ENCODE assay signal across 15 cellular contexts in the genomic region with DNA sequence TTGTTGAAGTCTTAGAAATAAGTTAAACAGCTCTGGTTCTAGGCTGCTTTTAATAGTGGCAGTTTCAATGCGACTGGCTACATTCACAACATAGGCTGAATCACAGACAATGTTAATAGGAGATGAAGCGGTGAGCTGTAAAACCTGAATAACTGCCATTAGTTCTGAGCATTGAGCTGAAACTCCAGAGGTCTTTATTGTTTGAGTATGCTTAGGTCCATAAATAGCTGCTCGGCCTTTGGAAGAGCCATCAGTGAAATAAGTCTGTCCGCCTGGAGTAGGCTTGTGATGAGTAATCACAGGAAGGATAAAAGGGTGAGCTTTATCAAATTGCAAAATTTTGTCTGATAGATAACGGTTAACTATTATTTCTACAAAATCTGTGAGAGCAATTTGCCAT.
"Had no signal": no experiment of that assay in that cellular context is flagged by ENCODE, and none has a peak within 500 bp of the region (broad histone marks: within the 10 kb centered on the region; RNA-seq: fewer than 3 reads in every experiment).

No MANE protein-coding gene starts in this region.

- H3K27ac ChIP-seq: cardiac muscle cell, gastroesophageal sphincter, left ventricle myocardium inferior, right atrium auricular region had no signal

- H3K27me3 ChIP-seq: right atrium auricular region had no signal

- DNase-seq: activated CD4-positive, alpha-beta T cell treated with anti-CD3 and anti-CD28 coated beads, Interleukin-2, amount 50 U/mL, for 4 hours; activated CD4-positive, CD25-positive, alpha-beta regulatory T cell treated with anti-CD3 and anti-CD28 coated beads, Interleukin-2, amount 50 U/mL, for 72 hours; activated naive CD4-positive, alpha-beta T cell treated with anti-CD3 and anti-CD28 coated beads, Interleukin-2, amount 10 ng/mL, durations not matched to agents 7 days and 5 days; activated T-cell treated with anti-CD3 and anti-CD28 coated beads for 4 hours; endodermal cell; left ventricle myocardium inferior; mesendoderm; natural killer cell; small intestine; stimulated activated naive CD8-positive, alpha-beta T cell treated with anti-CD3 and anti-CD28 coated beads, Interleukin-15, Interleukin-2, amounts not matched to agents 100 U/mL and 50 U/mL, for 24 hours; trophoblast cell had no signal

- H3K36me3 ChIP-seq: cardiac muscle cell, gastroesophageal sphincter, left ventricle myocardium inferior, right atrium auricular region had no signal

- H3K4me1 ChIP-seq: gastroesophageal sphincter, left ventricle myocardium inferior, right atrium auricular region had no signal

- H3K9me3 ChIP-seq: gastroesophageal sphincter, left ventricle myocardium inferior, right atrium auricular region had no signal

- FAIRE-seq: islet of Langerhans, small intestine had no signal

- H3K4me3 ChIP-seq: cardiac muscle cell, gastroesophageal sphincter, left ventricle myocardium inferior, right atrium auricular region had no signal
